Comparison of ENCODE assay signal across 1 cellular context in the genomic region with DNA sequence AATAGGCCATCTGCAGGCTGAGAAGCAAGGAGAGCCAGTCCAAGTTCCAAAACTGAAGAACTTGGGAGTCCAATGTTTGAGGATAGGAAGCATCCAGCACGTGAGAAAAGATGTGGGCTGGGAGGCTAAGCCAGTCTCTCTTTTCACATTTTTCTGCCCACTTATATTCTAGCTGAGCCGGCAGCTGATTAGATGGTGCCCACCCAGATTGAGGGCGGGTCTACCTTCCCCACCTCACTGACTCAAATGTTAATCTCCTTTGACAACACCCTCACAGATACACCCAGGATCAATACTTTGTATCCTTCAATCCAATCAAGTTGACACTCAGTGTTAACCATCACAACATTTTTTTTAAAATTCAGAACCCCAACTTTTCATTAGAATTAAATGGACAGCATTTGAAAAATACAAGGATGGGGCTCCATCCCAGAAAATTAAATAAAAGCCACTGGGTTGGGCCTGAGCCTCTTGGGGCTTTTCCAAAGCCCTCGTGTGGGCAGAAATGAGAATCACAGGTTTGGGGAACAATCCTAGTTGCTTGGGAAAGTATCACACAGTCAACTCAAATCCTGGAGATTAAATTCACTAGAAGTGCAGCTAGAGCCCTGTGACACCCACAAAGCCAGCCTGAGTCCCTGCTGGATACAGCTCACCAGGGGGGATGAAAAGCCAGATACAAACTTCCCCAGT.
TF ChIP-seq lines count a peak whose summit lies in the region.

No MANE protein-coding gene starts in this region.

TF ChIP-seq in GM23338, 12 proteins besides CTCF, POLR2A, EP300 and RAD21 (continued from another document):
- TF ChIP-seq, protein P1, sequence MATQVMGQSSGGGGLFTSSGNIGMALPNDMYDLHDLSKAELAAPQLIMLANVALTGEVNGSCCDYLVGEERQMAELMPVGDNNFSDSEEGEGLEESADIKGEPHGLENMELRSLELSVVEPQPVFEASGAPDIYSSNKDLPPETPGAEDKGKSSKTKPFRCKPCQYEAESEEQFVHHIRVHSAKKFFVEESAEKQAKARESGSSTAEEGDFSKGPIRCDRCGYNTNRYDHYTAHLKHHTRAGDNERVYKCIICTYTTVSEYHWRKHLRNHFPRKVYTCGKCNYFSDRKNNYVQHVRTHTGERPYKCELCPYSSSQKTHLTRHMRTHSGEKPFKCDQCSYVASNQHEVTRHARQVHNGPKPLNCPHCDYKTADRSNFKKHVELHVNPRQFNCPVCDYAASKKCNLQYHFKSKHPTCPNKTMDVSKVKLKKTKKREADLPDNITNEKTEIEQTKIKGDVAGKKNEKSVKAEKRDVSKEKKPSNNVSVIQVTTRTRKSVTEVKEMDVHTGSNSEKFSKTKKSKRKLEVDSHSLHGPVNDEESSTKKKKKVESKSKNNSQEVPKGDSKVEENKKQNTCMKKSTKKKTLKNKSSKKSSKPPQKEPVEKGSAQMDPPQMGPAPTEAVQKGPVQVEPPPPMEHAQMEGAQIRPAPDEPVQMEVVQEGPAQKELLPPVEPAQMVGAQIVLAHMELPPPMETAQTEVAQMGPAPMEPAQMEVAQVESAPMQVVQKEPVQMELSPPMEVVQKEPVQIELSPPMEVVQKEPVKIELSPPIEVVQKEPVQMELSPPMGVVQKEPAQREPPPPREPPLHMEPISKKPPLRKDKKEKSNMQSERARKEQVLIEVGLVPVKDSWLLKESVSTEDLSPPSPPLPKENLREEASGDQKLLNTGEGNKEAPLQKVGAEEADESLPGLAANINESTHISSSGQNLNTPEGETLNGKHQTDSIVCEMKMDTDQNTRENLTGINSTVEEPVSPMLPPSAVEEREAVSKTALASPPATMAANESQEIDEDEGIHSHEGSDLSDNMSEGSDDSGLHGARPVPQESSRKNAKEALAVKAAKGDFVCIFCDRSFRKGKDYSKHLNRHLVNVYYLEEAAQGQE (IDR thresholded peaks at IDR 0.05; ENCODE audit: unreplicated experiment), result no peak
- TF ChIP-seq JUNB (IDR thresholded peaks at IDR 0.05; ENCODE audit: unreplicated experiment) (no peak), ZNF114 (CRISPR knock-in tag; IDR thresholded peaks at IDR 0.05) (no peak), POLR2AphosphoS5 (IDR thresholded peaks at IDR 0.05; ENCODE audit: low read depth) (no peak)
- TF ChIP-seq, protein P2, sequence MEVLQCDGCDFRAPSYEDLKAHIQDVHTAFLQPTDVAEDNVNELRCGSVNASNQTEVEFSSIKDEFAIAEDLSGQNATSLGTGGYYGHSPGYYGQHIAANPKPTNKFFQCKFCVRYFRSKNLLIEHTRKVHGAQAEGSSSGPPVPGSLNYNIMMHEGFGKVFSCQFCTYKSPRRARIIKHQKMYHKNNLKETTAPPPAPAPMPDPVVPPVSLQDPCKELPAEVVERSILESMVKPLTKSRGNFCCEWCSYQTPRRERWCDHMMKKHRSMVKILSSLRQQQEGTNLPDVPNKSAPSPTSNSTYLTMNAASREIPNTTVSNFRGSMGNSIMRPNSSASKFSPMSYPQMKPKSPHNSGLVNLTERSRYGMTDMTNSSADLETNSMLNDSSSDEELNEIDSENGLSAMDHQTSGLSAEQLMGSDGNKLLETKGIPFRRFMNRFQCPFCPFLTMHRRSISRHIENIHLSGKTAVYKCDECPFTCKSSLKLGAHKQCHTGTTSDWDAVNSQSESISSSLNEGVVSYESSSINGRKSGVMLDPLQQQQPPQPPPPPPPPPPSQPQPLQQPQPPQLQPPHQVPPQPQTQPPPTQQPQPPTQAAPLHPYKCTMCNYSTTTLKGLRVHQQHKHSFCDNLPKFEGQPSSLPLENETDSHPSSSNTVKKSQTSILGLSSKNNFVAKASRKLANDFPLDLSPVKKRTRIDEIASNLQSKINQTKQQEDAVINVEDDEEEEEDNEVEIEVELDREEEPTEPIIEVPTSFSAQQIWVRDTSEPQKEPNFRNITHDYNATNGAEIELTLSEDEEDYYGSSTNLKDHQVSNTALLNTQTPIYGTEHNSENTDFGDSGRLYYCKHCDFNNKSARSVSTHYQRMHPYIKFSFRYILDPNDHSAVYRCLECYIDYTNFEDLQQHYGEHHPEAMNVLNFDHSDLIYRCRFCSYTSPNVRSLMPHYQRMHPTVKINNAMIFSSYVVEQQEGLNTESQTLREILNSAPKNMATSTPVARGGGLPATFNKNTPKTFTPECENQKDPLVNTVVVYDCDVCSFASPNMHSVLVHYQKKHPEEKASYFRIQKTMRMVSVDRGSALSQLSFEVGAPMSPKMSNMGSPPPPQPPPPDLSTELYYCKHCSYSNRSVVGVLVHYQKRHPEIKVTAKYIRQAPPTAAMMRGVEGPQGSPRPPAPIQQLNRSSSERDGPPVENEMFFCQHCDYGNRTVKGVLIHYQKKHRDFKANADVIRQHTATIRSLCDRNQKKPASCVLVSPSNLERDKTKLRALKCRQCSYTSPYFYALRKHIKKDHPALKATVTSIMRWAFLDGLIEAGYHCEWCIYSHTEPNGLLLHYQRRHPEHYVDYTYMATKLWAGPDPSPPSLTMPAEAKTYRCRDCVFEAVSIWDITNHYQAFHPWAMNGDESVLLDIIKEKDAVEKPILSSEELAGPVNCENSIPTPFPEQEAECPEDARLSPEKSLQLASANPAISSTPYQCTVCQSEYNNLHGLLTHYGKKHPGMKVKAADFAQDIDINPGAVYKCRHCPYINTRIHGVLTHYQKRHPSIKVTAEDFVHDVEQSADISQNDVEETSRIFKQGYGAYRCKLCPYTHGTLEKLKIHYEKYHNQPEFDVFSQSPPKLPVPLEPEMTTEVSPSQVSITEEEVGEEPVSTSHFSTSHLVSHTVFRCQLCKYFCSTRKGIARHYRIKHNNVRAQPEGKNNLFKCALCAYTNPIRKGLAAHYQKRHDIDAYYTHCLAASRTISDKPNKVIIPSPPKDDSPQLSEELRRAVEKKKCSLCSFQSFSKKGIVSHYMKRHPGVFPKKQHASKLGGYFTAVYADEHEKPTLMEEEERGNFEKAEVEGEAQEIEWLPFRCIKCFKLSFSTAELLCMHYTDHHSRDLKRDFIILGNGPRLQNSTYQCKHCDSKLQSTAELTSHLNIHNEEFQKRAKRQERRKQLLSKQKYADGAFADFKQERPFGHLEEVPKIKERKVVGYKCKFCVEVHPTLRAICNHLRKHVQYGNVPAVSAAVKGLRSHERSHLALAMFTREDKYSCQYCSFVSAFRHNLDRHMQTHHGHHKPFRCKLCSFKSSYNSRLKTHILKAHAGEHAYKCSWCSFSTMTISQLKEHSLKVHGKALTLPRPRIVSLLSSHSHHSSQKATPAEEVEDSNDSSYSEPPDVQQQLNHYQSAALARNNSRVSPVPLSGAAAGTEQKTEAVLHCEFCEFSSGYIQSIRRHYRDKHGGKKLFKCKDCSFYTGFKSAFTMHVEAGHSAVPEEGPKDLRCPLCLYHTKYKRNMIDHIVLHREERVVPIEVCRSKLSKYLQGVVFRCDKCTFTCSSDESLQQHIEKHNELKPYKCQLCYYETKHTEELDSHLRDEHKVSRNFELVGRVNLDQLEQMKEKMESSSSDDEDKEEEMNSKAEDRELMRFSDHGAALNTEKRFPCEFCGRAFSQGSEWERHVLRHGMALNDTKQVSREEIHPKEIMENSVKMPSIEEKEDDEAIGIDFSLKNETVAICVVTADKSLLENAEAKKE (CRISPR knock-in tag; IDR thresholded peaks at IDR 0.05), result no peak
